24 cellular contexts compared by ENCODE assay signal in genomic region chr6:170043881-170044790, GRCh38.
DNase-seq lines count a peak whose midpoint lies in the region; ATAC-seq and TF ChIP-seq lines count a peak whose summit lies in the region.
"Had no signal": no experiment of that assay in that cellular context is flagged by ENCODE, and none has a peak within 500 bp of the region (broad histone marks: within the 10 kb centered on the region; RNA-seq: fewer than 3 reads in every experiment).

No MANE protein-coding gene starts in this region.

- H3K4me1 ChIP-seq in right cardiac atrium (ENCODE audit: control insufficient read depth, insufficient read depth, low read length): peaks cover 6% of the 10 kb centered on the region
- H3K4me1 ChIP-seq in gastrocnemius medialis: peaks cover 31 to 41% of the 10 kb centered on the region in 2 donors
- H3K4me1 ChIP-seq: Caco-2, HAP-1, Peyer's patch had no signal

- H3K9me3 ChIP-seq in right cardiac atrium (ENCODE audit: control insufficient read depth, low read length) (no peaks in the 10 kb centered on the region), gastrocnemius medialis (no peaks in the 10 kb centered on the region)
- H3K9me3 ChIP-seq: Caco-2, HAP-1, Peyer's patch had no signal

- no peak for TF ChIP-seq POLR2A in gastrocnemius medialis (IDR thresholded peaks at IDR 0.05)

- in situ Hi-C loops in gastrocnemius medialis (cut with MboI; ENCODE audit: low sequenced_read_pairs in 4 of 4): loop anchor here in 1 of 4 donors (25.0 kb wide), 1 partner anchor 243 kb away; the partner anchor contains the start of gene DLL1

- intact Hi-C loops in cardiac septum (cut with DNase I) (loop anchor here (5.0 to 10.0 kb wide), 2 partner anchors 88 to 121 kb away; no protein-coding TSS in a partner anchor), right cardiac atrium (cut with DNase I) (loop anchor here in 2 of 4 donors (5.0 to 10.0 kb wide), 2 partner anchors 241 to 478 kb away; no protein-coding TSS in a partner anchor), gastrocnemius medialis (cut with DNase I; ENCODE audit: low total_unique reads) (loop anchor here (1.0 to 5.0 kb wide), 6 partner anchors 38 to 478 kb away; no protein-coding TSS in a partner anchor)

- 66% methylated on average over 11 of the region's 11 CpGs for WGBS in right cardiac atrium

- H3K27me3 ChIP-seq in right cardiac atrium (ENCODE audit: control insufficient read depth, insufficient read depth) (no peaks in the 10 kb centered on the region), gastrocnemius medialis (no peaks in the 10 kb centered on the region)
- H3K27me3 ChIP-seq: BLaER1 treated with 17β-estradiol and CSF1 and Interleukin-3, amounts not matched to agents 10 nM and 100 nM; Peyer's patch had no signal

- ATAC-seq in right cardiac atrium (peak; percentile 42 to 64), gastrocnemius medialis (peak; percentile 82 to 84), HG02588 (IDR thresholded peaks at IDR 0.05; ENCODE audit: unreplicated experiment) (no peak), HG02678 (IDR thresholded peaks at IDR 0.05; ENCODE audit: unreplicated experiment) (no peak)

- H3K4me3 ChIP-seq in right cardiac atrium (ENCODE audit: low read length): no peak overlapping the region
- H3K4me3 ChIP-seq in gastrocnemius medialis: no peak overlapping the region
- H3K4me3 ChIP-seq: BLaER1 treated with 17β-estradiol and CSF1 and Interleukin-3, amounts not matched to agents 10 nM and 100 nM; HAP-1; Peyer's patch had no signal

- peak overlapping the region; percentile 71 for H3K27ac ChIP-seq in right cardiac atrium (ENCODE audit: low read length)
- H3K27ac ChIP-seq in gastrocnemius medialis: peak overlapping the region; percentile 39 to 77 (median 74)
- H3K27ac ChIP-seq: 22Rv1; BLaER1 treated with 17β-estradiol and CSF1 and Interleukin-3, amounts not matched to agents 10 nM and 100 nM; Peyer's patch had no signal

- peak in 4 of 5 experiments; percentile 4 to 41 (median 18) for TF ChIP-seq CTCF in gastrocnemius medialis (IDR thresholded peaks at IDR 0.05 in 4 of 5, conservative IDR thresholded peaks at IDR 0.05 in 1 of 5)

- peak; percentile 0 for DNase-seq in activated naive CD4-positive, alpha-beta T cell treated with anti-CD3 and anti-CD28 coated beads, Interleukin-2, amount 50 U/mL, for 16 hours
- DNase-seq in activated naive CD4-positive, alpha-beta T cell treated with Interleukin-2 at 50 U/mL for 16 hours: no peak
- DNase-seq in cardiac septum (ENCODE audit: low spot score) (peak; percentile 44), right cardiac atrium (no peak), gastrocnemius medialis (peak; percentile 55 to 65)
- no peak for DNase-seq in activated CD4-positive, alpha-beta T cell treated with anti-CD3 and anti-CD28 coated beads, Interleukin-2, amount 50 U/mL, for 48 hours
- DNase-seq: Caco-2; CD4-positive, alpha-beta memory T cell; DMS 273 treated with DMSO at 0.1 percent for 48 hours; DMS79 treated with DMSO at 0.1 percent for 48 hours; KBM-7; MM.1S; NCI-H1048; NCI-H1436; NCI-H187 treated with DMSO at 0.1 percent for 48 hours; NCI-H226; NCI-H510A treated with DMSO at 0.1 percent for 48 hours; NCI-H774 had no signal

- no peaks in the 10 kb centered on the region for H3K36me3 ChIP-seq in gastrocnemius medialis
- H3K36me3 ChIP-seq: BLaER1 treated with 17β-estradiol and CSF1 and Interleukin-3, amounts not matched to agents 10 nM and 100 nM; HAP-1; Peyer's patch had no signal

Comparison
In these comparisons a context has a peak if more than half of its experiments do, and no peak if none do; other contexts are left out.
1. DNase-seq: peak in activated naive CD4-positive, alpha-beta T cell treated with anti-CD3 and anti-CD28 coated beads, Interleukin-2, amount 50 U/mL, for 16 hours (single experiment), cardiac septum (single experiment) and gastrocnemius medialis (2 of 2); none in activated naive CD4-positive, alpha-beta T cell treated with Interleukin-2 at 50 U/mL for 16 hours (single experiment), right cardiac atrium (0 of 3) and activated CD4-positive, alpha-beta T cell treated with anti-CD3 and anti-CD28 coated beads, Interleukin-2, amount 50 U/mL, for 48 hours (0 of 2).
2. ATAC-seq: peak in right cardiac atrium (2 of 2) and gastrocnemius medialis (2 of 2); none in HG02588 (single experiment) and HG02678 (single experiment).